ENCODE assay signal across 11 cellular contexts in genomic region chr2:39568561-39569006, GRCh38.
A peak's percentile ranks its signal among the peaks of the same experiment; 100 is the strongest.
DNase-seq lines count a peak whose midpoint lies in the region; FAIRE-seq and TF ChIP-seq lines count a peak whose summit lies in the region.
"Had no signal": no experiment of that assay in that cellular context is flagged by ENCODE, and none has a peak within 500 bp of the region (broad histone marks: within the 10 kb centered on the region; RNA-seq: fewer than 3 reads in every experiment).

No MANE protein-coding gene starts in this region.

- no peak for TF ChIP-seq CTCF in HFFc6 (IDR thresholded peaks at IDR 0.05)
- TF ChIP-seq CTCF in astrocyte of the cerebellum (IDR thresholded peaks at IDR 0.05; ENCODE audit: low read depth, low read length, missing control alignments), result no peak
- no peak for TF ChIP-seq CTCF in hepatocyte (IDR thresholded peaks at IDR 0.05; ENCODE audit: poor library complexity)
- no peak for TF ChIP-seq CTCF in D721Med (IDR thresholded peaks at IDR 0.05; ENCODE audit: insufficient read depth, missing control alignments)

- H3K9me3 Mint-ChIP-seq in HFFc6, result peaks cover 17% of the 10 kb centered on the region

- H3K4me3 Mint-ChIP-seq in HFFc6, result peak overlapping the region; percentile 51
- H3K4me3 Mint-ChIP-seq: naive thymus-derived CD4-positive, alpha-beta T cell had no signal

- peaks cover 20% of the 10 kb centered on the region for H3K4me1 ChIP-seq in hepatocyte (ENCODE audit: insufficient read depth)

- peak overlapping the region; percentile 36 for H3K4me2 ChIP-seq in hepatocyte

- no peaks in the 10 kb centered on the region for H3K36me3 ChIP-seq in hepatocyte (replicated peaks; ENCODE audit: insufficient read depth, low read depth)

- no peak for FAIRE-seq in D721Med (lab: Jason Lieb, UNC)
- FAIRE-seq: GM12878 had no signal

- H3K27me3 ChIP-seq in hepatocyte, result no peaks in the 10 kb centered on the region

- peak overlapping the region; percentile 73 for H3K27ac ChIP-seq in hepatocyte

- H3K27ac Mint-ChIP-seq in HFFc6, result peak overlapping the region; percentile 82
- H3K27ac Mint-ChIP-seq: naive thymus-derived CD4-positive, alpha-beta T cell had no signal

- peaks cover 45% of the 10 kb centered on the region for H3K4me1 Mint-ChIP-seq in HFFc6 (ENCODE audit: low read depth)

- peaks cover 9% of the 10 kb centered on the region for H3K36me3 Mint-ChIP-seq in HFFc6 (ENCODE audit: low read depth)

- H3K27me3 Mint-ChIP-seq in HFFc6 (ENCODE audit: insufficient read depth), result no peaks in the 10 kb centered on the region

- no peak overlapping the region for H3K4me3 ChIP-seq in astrocyte of the cerebellum (ENCODE audit: low read depth, low read length)
- no peak overlapping the region for H3K4me3 ChIP-seq in hepatocyte
- H3K4me3 ChIP-seq: GM12878 had no signal

- H2AFZ ChIP-seq in hepatocyte, result no peak overlapping the region

- no peaks in the 10 kb centered on the region for H3K79me2 ChIP-seq in hepatocyte

- DNase-seq in HFFc6 (peak; percentile 71), astrocyte of the cerebellum (ENCODE audit: low read depth) (peak; percentile 62), hepatocyte (ENCODE audit: low spot score) (peak; percentile 42), stromal cell of bone marrow (ENCODE audit: low read depth) (peak; percentile 43), GF-D8 (lab: John Stamatoyannopoulos, UW) (no peak), cerebellar cortex (ENCODE audit: low spot score) (no peak), D721Med (ENCODE audit: insufficient read length, low spot score) (no peak)
- DNase-seq: effector memory CD4-positive, alpha-beta T cell; naive thymus-derived CD4-positive, alpha-beta T cell; OCI-M1 had no signal

- in situ Hi-C loops in astrocyte of the cerebellum (cut with HindIII; ENCODE audit: low sequenced_read_pairs), result no loop called here

- peaks cover 5% of the 10 kb centered on the region for H3K9me3 ChIP-seq in hepatocyte (ENCODE audit: low read depth)

- H3K9me2 ChIP-seq in hepatocyte (replicated peaks; ENCODE audit: insufficient read depth), result no peaks in the 10 kb centered on the region

- WGBS in hepatocyte (ENCODE audit: low lambda C conversion rate, missing lambda C conversion rate), result 48% methylated on average over 3 of the region's 3 CpGs

- H4K20me1 ChIP-seq in hepatocyte (ENCODE audit: insufficient read depth, poor library complexity, severe bottlenecking), result no peaks in the 10 kb centered on the region

Comparison
In these comparisons a context has a peak if more than half of its experiments do, and no peak if none do; other contexts are left out.
1. DNase-seq: peak in HFFc6 (single experiment), astrocyte of the cerebellum (single experiment), hepatocyte (single experiment) and stromal cell of bone marrow (single experiment); none in GF-D8 (single experiment), cerebellar cortex (single experiment) and D721Med (single experiment).